In genomic region chr4:114398386-114398785, GRCh38 we compare ENCODE assay signal across 13 cellular contexts.
"Had no signal": no experiment of that assay in that cellular context is flagged by ENCODE, and none has a peak within 500 bp of the region (broad histone marks: within the 10 kb centered on the region; RNA-seq: fewer than 3 reads in every experiment).

No MANE protein-coding gene starts in this region.

- DNase-seq: activated CD4-positive, alpha-beta T cell treated with anti-CD3 and anti-CD28 coated beads for 4 hours; activated CD4-positive, alpha-beta T cell treated with anti-CD3 and anti-CD28 coated beads, Interleukin-2, amount 50 U/mL, for 4 hours; activated naive CD4-positive, alpha-beta T cell; activated T-cell treated with anti-CD3 and anti-CD28 coated beads for 4 hours; activated T-cell treated with anti-CD3 and anti-CD28 coated beads, Interleukin-2, amount 50 U/mL, for 72 hours; foreskin keratinocyte; heart right ventricle; ovary; retina; sigmoid colon; small intestine; stimulated activated CD4-positive, alpha-beta T cell treated with anti-CD3 and anti-CD28 coated beads, Interleukin-4, amount 100 ng/mL, for 24 hours; trophoblast cell had no signal
